In the genomic region with DNA sequence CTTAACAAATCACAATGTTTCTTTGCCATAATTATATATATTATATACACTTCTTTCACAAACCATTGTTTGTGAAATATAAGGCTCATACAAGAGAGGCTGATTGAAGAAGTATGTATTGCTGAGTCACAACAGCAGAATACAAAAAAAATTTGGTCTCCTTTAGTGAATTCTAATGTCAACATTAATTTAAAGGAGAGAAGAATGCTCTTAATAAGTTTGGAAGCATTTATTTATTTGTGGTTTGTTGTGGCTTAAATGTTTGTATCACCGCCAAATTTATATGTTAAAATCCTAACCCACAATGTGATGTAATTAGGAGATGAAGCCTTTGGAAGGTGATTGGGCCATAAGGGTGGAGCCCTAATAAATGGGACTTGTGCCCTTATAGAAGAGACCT, we compare ENCODE assay signal across 19 cellular contexts.
DNase-seq lines count a peak whose midpoint lies in the region; ATAC-seq, FAIRE-seq and TF ChIP-seq lines count a peak whose summit lies in the region.
"Had no signal": no experiment of that assay in that cellular context is flagged by ENCODE, and none has a peak within 500 bp of the region (broad histone marks: within the 10 kb centered on the region; RNA-seq: fewer than 3 reads in every experiment).

No MANE protein-coding gene starts in this region.

- H3K4me3 Mint-ChIP-seq in Calu3 (ENCODE audit: low read depth, unreplicated experiment) = no peak overlapping the region
- no peak overlapping the region for H3K4me3 Mint-ChIP-seq in astrocyte (ENCODE audit: unreplicated experiment)
- H3K4me3 Mint-ChIP-seq in WTC11 = no peak overlapping the region
- H3K4me3 Mint-ChIP-seq in activated T-helper 2 cell treated with anti-CD3 and anti-CD28 coated beads, Interferon-gamma antibody, Interleukin-2, Interleukin-4, amounts not matched to agents 10 μg/mL and 5 μg/mL and 100 μg/mL, durations not matched to agents 14 hours and 24 hours and 36 hours (ENCODE audit: low read depth) = no peak overlapping the region
- H3K4me3 Mint-ChIP-seq: activated naive CD4-positive, alpha-beta T cell treated with anti-CD3 and anti-CD28 coated beads, Interleukin-2, amount 10 ng/mL, durations not matched to agents 7 days and 5 days; central memory CD8-positive, alpha-beta T cell; stimulated activated naive CD8-positive, alpha-beta T cell treated with anti-CD3 and anti-CD28 coated beads, Interleukin-15, amount 100 ng/mL, for 72 hours had no signal

- DNase-seq in Calu3 (no peak), Karpas-422 (peak; percentile 56), astrocyte (ENCODE audit: low read depth) (peak; percentile 23), iris pigment epithelial cell (ENCODE audit: low read depth) (peak; percentile 27), WTC11 (ENCODE audit: low spot score) (no peak), Ammon's horn (ENCODE audit: low spot score) (no peak)
- no peak for DNase-seq in activated T-helper 2 cell treated with anti-CD3 and anti-CD28 coated beads, Interferon-gamma antibody, Interleukin-2, Interleukin-4, amounts not matched to agents 10 μg/mL and 5 μg/mL and 100 μg/mL, durations not matched to agents 14 hours and 24 hours and 36 hours (ENCODE audit: low spot score)
- no peak for DNase-seq in stimulated activated CD8-positive, alpha-beta memory T cell treated with anti-CD3 and anti-CD28 coated beads, Interleukin-4, amount 100 ng/mL, for 48 hours
- DNase-seq: activated CD4-positive, CD25-positive, alpha-beta regulatory T cell treated with anti-CD3 and anti-CD28 coated beads, Interleukin-2, amount 50 U/mL, for 72 hours; activated naive CD4-positive, alpha-beta T cell treated with anti-CD3 and anti-CD28 coated beads, Interleukin-2, amount 10 ng/mL, durations not matched to agents 7 days and 5 days; kidney glomerular epithelial cell; midbrain; NCI-H1436 treated with DMSO at 0.1 percent for 48 hours; NCI-H345; stimulated activated naive CD8-positive, alpha-beta T cell treated with anti-CD3 and anti-CD28 coated beads, Interleukin-15, amount 100 ng/mL, for 72 hours had no signal

- TF ChIP-seq CTCF in Calu3 (IDR thresholded peaks at IDR 0.05; ENCODE audit: unreplicated experiment) = no peak
- no peak for TF ChIP-seq CTCF in astrocyte (IDR thresholded peaks at IDR 0.05; ENCODE audit: insufficient read depth, low read depth, low read length)
- no peak for TF ChIP-seq CTCF in WTC11 (IDR thresholded peaks at IDR 0.05)

- no peak for ATAC-seq in WTC11
- ATAC-seq: Panc1; stimulated activated naive CD8-positive, alpha-beta T cell treated with anti-CD3 and anti-CD28 coated beads, Interleukin-15, amount 100 ng/mL, for 72 hours had no signal

- H3K27me3 Mint-ChIP-seq in Calu3 (ENCODE audit: unreplicated experiment) (no peaks in the 10 kb centered on the region), astrocyte (ENCODE audit: low read depth, unreplicated experiment) (no peaks in the 10 kb centered on the region), WTC11 (ENCODE audit: low read depth) (no peaks in the 10 kb centered on the region)
- H3K27me3 Mint-ChIP-seq in activated T-helper 2 cell treated with anti-CD3 and anti-CD28 coated beads, Interferon-gamma antibody, Interleukin-2, Interleukin-4, amounts not matched to agents 10 μg/mL and 5 μg/mL and 100 μg/mL, durations not matched to agents 14 hours and 24 hours and 36 hours (ENCODE audit: low read depth) = no peaks in the 10 kb centered on the region
- H3K27me3 Mint-ChIP-seq: activated naive CD4-positive, alpha-beta T cell treated with anti-CD3 and anti-CD28 coated beads, Interleukin-2, amount 10 ng/mL, durations not matched to agents 7 days and 5 days; central memory CD8-positive, alpha-beta T cell; stimulated activated naive CD8-positive, alpha-beta T cell treated with anti-CD3 and anti-CD28 coated beads, Interleukin-15, amount 100 ng/mL, for 72 hours had no signal

- peaks cover 33% of the 10 kb centered on the region for H3K4me1 Mint-ChIP-seq in Calu3 (ENCODE audit: low read depth, unreplicated experiment)
- peaks cover 14% of the 10 kb centered on the region for H3K4me1 Mint-ChIP-seq in astrocyte (ENCODE audit: low read depth, unreplicated experiment)
- peaks cover 42% of the 10 kb centered on the region for H3K4me1 Mint-ChIP-seq in WTC11
- H3K4me1 Mint-ChIP-seq in activated T-helper 2 cell treated with anti-CD3 and anti-CD28 coated beads, Interferon-gamma antibody, Interleukin-2, Interleukin-4, amounts not matched to agents 10 μg/mL and 5 μg/mL and 100 μg/mL, durations not matched to agents 14 hours and 24 hours and 36 hours (ENCODE audit: low read depth) = peaks cover 39% of the 10 kb centered on the region

- CTCF ChIA-PET in Calu3 (lab: Charles Lee) (no interaction called here), WTC11 (lab: Charles Lee) (interaction anchor here (1.2 kb wide), 1 partner anchor 902 kb away, joined by 3 read pairs; no protein-coding TSS in a partner anchor)

- H3K36me3 ChIP-seq in Karpas-422 (ENCODE audit: insufficient read depth, low read length) (no peaks in the 10 kb centered on the region), astrocyte (ENCODE audit: insufficient read depth, low read length) (no peaks in the 10 kb centered on the region)

- no peaks in the 10 kb centered on the region for H3K9me2 ChIP-seq in Karpas-422 (replicated peaks; ENCODE audit: insufficient read depth, low read length)

- no peak overlapping the region for H3K4me3 ChIP-seq in Karpas-422 (ENCODE audit: low read length)
- no peak overlapping the region for H3K4me3 ChIP-seq in astrocyte (ENCODE audit: insufficient read depth, low read depth, low read length)

- peak overlapping the region; percentile 77; the same call in 1 of the 2 replicates for H2AFZ ChIP-seq in Karpas-422 (ENCODE audit: low read length)
- peak overlapping the region; percentile 35 for H2AFZ ChIP-seq in astrocyte (ENCODE audit: low read depth, low read length)

- H3K36me3 Mint-ChIP-seq in Calu3 (ENCODE audit: insufficient read depth, unreplicated experiment) = no peaks in the 10 kb centered on the region
- no peaks in the 10 kb centered on the region for H3K36me3 Mint-ChIP-seq in astrocyte (ENCODE audit: low read depth, unreplicated experiment)
- H3K36me3 Mint-ChIP-seq in WTC11 = peaks cover 10% of the 10 kb centered on the region
- H3K36me3 Mint-ChIP-seq in activated T-helper 2 cell treated with anti-CD3 and anti-CD28 coated beads, Interferon-gamma antibody, Interleukin-2, Interleukin-4, amounts not matched to agents 10 μg/mL and 5 μg/mL and 100 μg/mL, durations not matched to agents 14 hours and 24 hours and 36 hours (ENCODE audit: low read depth) = peaks cover 6% of the 10 kb centered on the region
- H3K36me3 Mint-ChIP-seq: activated naive CD4-positive, alpha-beta T cell treated with anti-CD3 and anti-CD28 coated beads, Interleukin-2, amount 10 ng/mL, durations not matched to agents 7 days and 5 days had no signal

- no TSS peak for BruUV-seq in Calu3 (replicated peaks; lab: Mats Ljungman, UMichigan)

- H3K27me3 ChIP-seq in Karpas-422 (ENCODE audit: low read length) = no peaks in the 10 kb centered on the region
- no peaks in the 10 kb centered on the region for H3K27me3 ChIP-seq in astrocyte (ENCODE audit: insufficient read depth, low read length)

- H3K27ac Mint-ChIP-seq in Calu3 (ENCODE audit: unreplicated experiment) (peak overlapping the region; percentile 48), astrocyte (ENCODE audit: unreplicated experiment) (peak overlapping the region; percentile 58), WTC11 (no peak overlapping the region)
- H3K27ac Mint-ChIP-seq in activated T-helper 2 cell treated with anti-CD3 and anti-CD28 coated beads, Interferon-gamma antibody, Interleukin-2, Interleukin-4, amounts not matched to agents 10 μg/mL and 5 μg/mL and 100 μg/mL, durations not matched to agents 14 hours and 24 hours and 36 hours = no peak overlapping the region
- H3K27ac Mint-ChIP-seq: activated naive CD4-positive, alpha-beta T cell treated with anti-CD3 and anti-CD28 coated beads, Interleukin-2, amount 10 ng/mL, durations not matched to agents 7 days and 5 days; stimulated activated naive CD8-positive, alpha-beta T cell treated with anti-CD3 and anti-CD28 coated beads, Interleukin-15, amount 100 ng/mL, for 72 hours had no signal

- intact Hi-C loops in Calu3 (cut with micrococcal nuclease; ENCODE audit: unreplicated experiment) = loop anchor here (5.0 kb wide), 1 partner anchor 116 kb away; no protein-coding TSS in a partner anchor
- intact Hi-C loops in activated T-helper 2 cell treated with anti-CD3 and anti-CD28 coated beads, Interferon-gamma antibody, Interleukin-2, Interleukin-4, amounts not matched to agents 10 μg/mL and 5 μg/mL and 100 μg/mL, durations not matched to agents 14 hours and 24 hours and 36 hours (cut with micrococcal nuclease) = loop anchor here (5.0 kb wide), 1 partner anchor 44 kb away; no protein-coding TSS in a partner anchor

- no peaks in the 10 kb centered on the region for H3K9me3 Mint-ChIP-seq in Calu3 (ENCODE audit: low read depth, unreplicated experiment)
- no peaks in the 10 kb centered on the region for H3K9me3 Mint-ChIP-seq in astrocyte (ENCODE audit: unreplicated experiment)
- H3K9me3 Mint-ChIP-seq in WTC11 = peaks cover 8% of the 10 kb centered on the region
- peaks cover 3% of the 10 kb centered on the region for H3K9me3 Mint-ChIP-seq in activated T-helper 2 cell treated with anti-CD3 and anti-CD28 coated beads, Interferon-gamma antibody, Interleukin-2, Interleukin-4, amounts not matched to agents 10 μg/mL and 5 μg/mL and 100 μg/mL, durations not matched to agents 14 hours and 24 hours and 36 hours
- H3K9me3 Mint-ChIP-seq: activated naive CD4-positive, alpha-beta T cell treated with anti-CD3 and anti-CD28 coated beads, Interleukin-2, amount 10 ng/mL, durations not matched to agents 7 days and 5 days; central memory CD8-positive, alpha-beta T cell had no signal

- H3K9ac ChIP-seq in Karpas-422 (ENCODE audit: low read length) (peak overlapping the region; percentile 10; the same call in 1 of the 2 replicates), astrocyte (ENCODE audit: low read length) (no peak overlapping the region)

- H3K79me2 ChIP-seq in Karpas-422 (ENCODE audit: low read length) (no peaks in the 10 kb centered on the region), astrocyte (ENCODE audit: insufficient read depth, low read length) (no peaks in the 10 kb centered on the region)

- H3K4me1 ChIP-seq in Karpas-422 (ENCODE audit: low read length) (peaks cover 65% of the 10 kb centered on the region), astrocyte (ENCODE audit: insufficient read depth, low read length) (peaks cover 11% of the 10 kb centered on the region)

- FAIRE-seq in astrocyte (lab: Jason Lieb, UNC) = no peak
- FAIRE-seq: endometrium had no signal

- H3K9me3 ChIP-seq in Karpas-422 (ENCODE audit: low read length) (no peaks in the 10 kb centered on the region), astrocyte (ENCODE audit: insufficient read depth, low read depth, low read length) (no peaks in the 10 kb centered on the region)

- no peaks in the 10 kb centered on the region for H4K20me1 ChIP-seq in Karpas-422 (ENCODE audit: insufficient read depth, low read depth, low read length)
- H4K20me1 ChIP-seq in astrocyte (ENCODE audit: insufficient read depth, low read length) = no peaks in the 10 kb centered on the region

- H3K27ac ChIP-seq in Karpas-422 (ENCODE audit: low read length) = peak overlapping the region; percentile 96
- H3K27ac ChIP-seq in astrocyte (ENCODE audit: low read depth, low read length) = no peak overlapping the region
- H3K27ac ChIP-seq: C4-2B had no signal

- POLR2A ChIA-PET in WTC11 (lab: Charles Lee) = no interaction called here

- H3K4me2 ChIP-seq in Karpas-422 (ENCODE audit: low read depth, low read length, poor library complexity, severe bottlenecking) (peak overlapping the region; percentile 48), astrocyte (ENCODE audit: low read length) (no peak overlapping the region)

Comparison
In these comparisons a context has a peak if more than half of its experiments do, and no peak if none do; other contexts are left out.
1. DNase-seq: peak in Karpas-422 (single experiment), astrocyte (single experiment) and iris pigment epithelial cell (single experiment); none in Calu3 (single experiment), WTC11 (single experiment), activated T-helper 2 cell treated with anti-CD3 and anti-CD28 coated beads, Interferon-gamma antibody, Interleukin-2, Interleukin-4, amounts not matched to agents 10 μg/mL and 5 μg/mL and 100 μg/mL, durations not matched to agents 14 hours and 24 hours and 36 hours (single experiment), Ammon's horn (single experiment) and stimulated activated CD8-positive, alpha-beta memory T cell treated with anti-CD3 and anti-CD28 coated beads, Interleukin-4, amount 100 ng/mL, for 48 hours (single experiment).
2. H3K27ac Mint-ChIP-seq: peak in Calu3 (single experiment) and astrocyte (single experiment); none in WTC11 (single experiment) and activated T-helper 2 cell treated with anti-CD3 and anti-CD28 coated beads, Interferon-gamma antibody, Interleukin-2, Interleukin-4, amounts not matched to agents 10 μg/mL and 5 μg/mL and 100 μg/mL, durations not matched to agents 14 hours and 24 hours and 36 hours (single experiment).